In genomic region chr13:99959538-99960230, GRCh38 we compare ENCODE assay signal across 1 cellular context.
A peak's percentile ranks its signal among the peaks of the same experiment; 100 is the strongest.
TF ChIP-seq lines count a peak whose summit lies in the region.

No MANE protein-coding gene starts in this region.

TF ChIP-seq in H1, 55 proteins besides CTCF, POLR2A, EP300 and RAD21:
- TF ChIP-seq CHD2 (IDR thresholded peaks at IDR 0.05; ENCODE audit: low read length) (no peak), EZH2 (IDR thresholded peaks at IDR 0.05; ENCODE audit: low read depth, low read length, severe bottlenecking) (peak; percentile 59), RNF2 (IDR thresholded peaks at IDR 0.05; ENCODE audit: borderline replicate concordance, low read depth, low read length, missing control alignments, poor library complexity, severe bottlenecking) (peak; percentile 46), ASH2L (IDR thresholded peaks at IDR 0.05; ENCODE audit: low read length) (peak; percentile 57), KDM4A (IDR thresholded peaks at IDR 0.05; ENCODE audit: low read depth, low read length, severe bottlenecking) (peak; percentile 32), TAF7 (optimal IDR thresholded peaks at IDR 0.05; ENCODE audit: borderline replicate concordance, low read depth, low read length) (no peak), SIN3A (conservative IDR thresholded peaks at IDR 0.05 in 1 of 2, IDR thresholded peaks at IDR 0.05 in 1 of 2; ENCODE audit: low read depth in 1 of 2, low read length in 2 of 2) (0 out of 4 replicates have a peak, but pooled peaks of 1 of the 2 experiments have one; percentile 58), SUZ12 (IDR thresholded peaks at IDR 0.05; ENCODE audit: low read length) (peak; percentile 47; the same call in 1 of the 2 replicates), BCL11A (IDR thresholded peaks at IDR 0.05; ENCODE audit: low read depth in 2 of 2, low read length in 2 of 2) (no peak), MAX (IDR thresholded peaks at IDR 0.05) (0 out of 2 replicates have a peak, but pooled peaks have one; percentile 11), RBBP5 (IDR thresholded peaks at IDR 0.05; ENCODE audit: borderline replicate concordance, low read depth, low read length) (0 out of 2 replicates have a peak, but pooled peaks have one; percentile 51)
TF ChIP-seq in H1: peak in this region for 8.
